ENCODE assay signal across 1 cellular context in genomic region chr16:53503270-53503911, GRCh38.
TF ChIP-seq lines count a peak whose summit lies in the region.

No MANE protein-coding gene starts in this region.

TF ChIP-seq in HEK293, 187 proteins besides CTCF, POLR2A, EP300 and RAD21 (continued from another document):
- TF ChIP-seq ZNF132 (tag by site-specific recombination; IDR thresholded peaks at IDR 0.05; ENCODE audit: borderline replicate concordance): no peak
- no peak for TF ChIP-seq ZSCAN16 (tag by site-specific recombination; IDR thresholded peaks at IDR 0.05)
- peak; percentile 85 for TF ChIP-seq ZNF341 (tag by site-specific recombination; IDR thresholded peaks at IDR 0.05; ENCODE audit: low read depth)
- TF ChIP-seq ZBTB20 (tag by site-specific recombination; IDR thresholded peaks at IDR 0.05): peak; percentile 65
- TF ChIP-seq ZNF792 (tag by site-specific recombination; IDR thresholded peaks at IDR 0.05): 0 out of 2 replicates have a peak, but pooled peaks have one; percentile 61
- peak; percentile 97 for TF ChIP-seq SP2 (tag by site-specific recombination; IDR thresholded peaks at IDR 0.05)
- TF ChIP-seq EGR2 (tag by site-specific recombination; IDR thresholded peaks at IDR 0.05; ENCODE audit: low read depth): peak; percentile 21
- peak; percentile 40; the same call in 1 of the 2 replicates for TF ChIP-seq ZNF518A (tag by site-specific recombination; conservative IDR thresholded peaks at IDR 0.05; ENCODE audit: low read depth)
- peak; percentile 74; the same call in 1 of the 2 replicates for TF ChIP-seq ZNF561 (tag by site-specific recombination; IDR thresholded peaks at IDR 0.05; ENCODE audit: borderline replicate concordance)
- peak; percentile 99 for TF ChIP-seq PBX3 (CRISPR knock-in tag; IDR thresholded peaks at IDR 0.05)
- no peak for TF ChIP-seq ZNF266 (tag by site-specific recombination; IDR thresholded peaks at IDR 0.05; ENCODE audit: low read depth)
- TF ChIP-seq GLIS1 (tag by site-specific recombination; IDR thresholded peaks at IDR 0.05): peak; percentile 93
- peak; percentile 73 for TF ChIP-seq ZFP69B (tag by site-specific recombination; IDR thresholded peaks at IDR 0.05)
- TF ChIP-seq ZNF48 (tag by site-specific recombination; IDR thresholded peaks at IDR 0.05): no peak
- peak; percentile 71 for TF ChIP-seq PRDM10 (tag by site-specific recombination; IDR thresholded peaks at IDR 0.05)
- TF ChIP-seq ZNF580 (tag by site-specific recombination; IDR thresholded peaks at IDR 0.05): peak; percentile 78; the same call in 1 of the 2 replicates
- no peak for TF ChIP-seq ZNF37A (tag by site-specific recombination; IDR thresholded peaks at IDR 0.05)
- TF ChIP-seq MEIS1 (CRISPR knock-in tag; IDR thresholded peaks at IDR 0.05; ENCODE audit: borderline replicate concordance): no peak
- no peak for TF ChIP-seq ZNF140 (tag by site-specific recombination; IDR thresholded peaks at IDR 0.05)
- peak; percentile 70; the same call in 1 of the 2 replicates for TF ChIP-seq ZNF629 (tag by site-specific recombination; IDR thresholded peaks at IDR 0.05)
- no peak for TF ChIP-seq ZNF626 (tag by site-specific recombination; IDR thresholded peaks at IDR 0.05)
- TF ChIP-seq GLI2 (tag by site-specific recombination; IDR thresholded peaks at IDR 0.05; ENCODE audit: borderline replicate concordance, low read depth): no peak
- peak; percentile 69 for TF ChIP-seq ZIC2 (tag by site-specific recombination; IDR thresholded peaks at IDR 0.05)
- TF ChIP-seq ZNF239 (tag by site-specific recombination; IDR thresholded peaks at IDR 0.05): no peak
- TF ChIP-seq PRDM6 (tag by site-specific recombination; IDR thresholded peaks at IDR 0.05): no peak
- 0 out of 2 replicates have a peak, but pooled peaks have one; percentile 22 for TF ChIP-seq KLF9 (tag by site-specific recombination; IDR thresholded peaks at IDR 0.05; ENCODE audit: low read depth)
- TF ChIP-seq KLF8 (tag by site-specific recombination; IDR thresholded peaks at IDR 0.05): peak; percentile 77; the same call in 1 of the 2 replicates
- TF ChIP-seq ZXDB (tag by site-specific recombination; IDR thresholded peaks at IDR 0.05): peak; percentile 97
- peak; percentile 36; the same call in 1 of the 2 replicates for TF ChIP-seq YY2 (tag by site-specific recombination; IDR thresholded peaks at IDR 0.05)
- peak; percentile 48; the same call in 1 of the 2 replicates for TF ChIP-seq SP7 (tag by site-specific recombination; IDR thresholded peaks at IDR 0.05)
- no peak for TF ChIP-seq ZNF350 (tag by site-specific recombination; IDR thresholded peaks at IDR 0.05)
- TF ChIP-seq ZNF704 (tag by site-specific recombination; IDR thresholded peaks at IDR 0.05): no peak
- peak; percentile 38; the same call in 1 of the 2 replicates for TF ChIP-seq ZNF394 (tag by site-specific recombination; IDR thresholded peaks at IDR 0.05; ENCODE audit: borderline replicate concordance)
- TF ChIP-seq ATF2 (tag by site-specific recombination; IDR thresholded peaks at IDR 0.05; ENCODE audit: low read depth): no peak
- TF ChIP-seq ZNF292 (tag by site-specific recombination; IDR thresholded peaks at IDR 0.05; ENCODE audit: borderline replicate concordance, low read depth): no peak
- peak; percentile 76 for TF ChIP-seq KLF1 (tag by site-specific recombination; IDR thresholded peaks at IDR 0.05)
- TF ChIP-seq ZNF692 (tag by site-specific recombination; IDR thresholded peaks at IDR 0.05): peak; percentile 92
- TF ChIP-seq ZNF776 (tag by site-specific recombination; IDR thresholded peaks at IDR 0.05; ENCODE audit: borderline replicate concordance): no peak
- TF ChIP-seq FEZF1 (tag by site-specific recombination; IDR thresholded peaks at IDR 0.05): no peak
- no peak for TF ChIP-seq ZNF366 (tag by site-specific recombination; conservative IDR thresholded peaks at IDR 0.05)
- peak; percentile 58 for TF ChIP-seq ZNF335 (tag by site-specific recombination; conservative IDR thresholded peaks at IDR 0.05)
- TF ChIP-seq KLF10 (tag by site-specific recombination; IDR thresholded peaks at IDR 0.05): peak; percentile 94
